ENCODE assay signal across 8 cellular contexts in genomic region chr4:159860945-159861344, GRCh38.
"Had no signal": no experiment of that assay in that cellular context is flagged by ENCODE, and none has a peak within 500 bp of the region (broad histone marks: within the 10 kb centered on the region; RNA-seq: fewer than 3 reads in every experiment).

No MANE protein-coding gene starts in this region.

- H3K4me3 ChIP-seq: GM23248, HAP-1 had no signal

- H3K9me3 ChIP-seq: HAP-1 had no signal

- ATAC-seq: HCT116 had no signal

- H3K27ac ChIP-seq: GM23248, HL-60 had no signal

- DNase-seq: GM23248, GOT3, H7, HFFc6, KBM-7 had no signal

- H3K36me3 ChIP-seq: HAP-1 had no signal

- H3K4me1 ChIP-seq: HAP-1 had no signal
